In the genomic region with DNA sequence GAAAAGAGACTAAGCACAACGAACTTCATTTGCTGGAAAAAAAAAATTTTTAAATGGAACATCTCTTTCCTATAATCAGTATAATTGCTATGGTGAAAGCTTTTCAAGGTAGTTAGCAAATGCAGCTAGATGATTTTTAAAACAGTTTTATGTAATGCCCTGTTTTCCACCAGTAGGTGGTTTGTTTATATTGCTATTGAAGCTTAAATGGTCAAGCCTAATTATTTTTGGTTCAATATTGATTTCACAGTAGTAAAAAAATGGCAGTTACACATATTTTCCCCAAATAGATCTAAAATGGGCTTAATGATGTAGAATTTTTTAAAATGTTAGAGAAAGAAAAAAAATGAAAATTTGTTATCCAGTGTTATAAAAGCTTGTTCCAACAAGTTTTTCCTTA, we compare ENCODE assay signal across 22 cellular contexts.
DNase-seq lines count a peak whose midpoint lies in the region; TF ChIP-seq lines count a peak whose summit lies in the region.
"Had no signal": no experiment of that assay in that cellular context is flagged by ENCODE, and none has a peak within 500 bp of the region (broad histone marks: within the 10 kb centered on the region; RNA-seq: fewer than 3 reads in every experiment).

No MANE protein-coding gene starts in this region.

- H3K9me3 Mint-ChIP-seq in mesothelial cell of epicardium (no peaks in the 10 kb centered on the region), immature natural killer cell (peaks cover 2 to 18% (median 8%) of the 10 kb centered on the region in 6 donors)
- H3K9me3 Mint-ChIP-seq: activated naive CD4-positive, alpha-beta T cell treated with anti-CD3 and anti-CD28 coated beads for 36 hours had no signal

- no peak overlapping the region for H3K4me3 Mint-ChIP-seq in mesothelial cell of epicardium
- H3K4me3 Mint-ChIP-seq in immature natural killer cell = no peak overlapping the region
- H3K4me3 Mint-ChIP-seq: activated naive CD4-positive, alpha-beta T cell treated with anti-CD3 and anti-CD28 coated beads for 36 hours; activated T-cell treated with anti-CD3 and anti-CD28 coated beads, Interleukin-2, amount 50 U/mL, for 24 hours; CD4-positive, alpha-beta T cell; natural killer cell treated with Interleukin-12 subunit alpha and Interleukin-12 subunit beta and Interleukin-15 and Interleukin-18, amount 100 ng/mL, for 72 hours had no signal

- H3K36me3 Mint-ChIP-seq in mesothelial cell of epicardium (no peaks in the 10 kb centered on the region), immature natural killer cell (no peaks in the 10 kb centered on the region)
- H3K36me3 Mint-ChIP-seq: natural killer cell treated with Interleukin-12 subunit alpha and Interleukin-12 subunit beta and Interleukin-15 and Interleukin-18, amount 100 ng/mL, for 72 hours had no signal

- H2AFZ ChIP-seq in KMS-11 (ENCODE audit: low read depth) = no peak overlapping the region

- DNase-seq in BE2C (no peak), NCI-H748 (lab: John Stamatoyannopoulos, UW; ENCODE audit: unreplicated experiment) (peak; percentile 83), mesothelial cell of epicardium (ENCODE audit: low spot score in 2 of 2, unreplicated experiment in 2 of 2) (no peak), immature natural killer cell (no peak), GM13977 (ENCODE audit: low spot score) (no peak), DMS114 treated with DMSO at 0.1 percent for 48 hours (lab: John Stamatoyannopoulos, UW; ENCODE audit: unreplicated experiment) (no peak)
- DNase-seq: activated CD8-positive, alpha-beta memory T cell treated with anti-CD3 and anti-CD28 coated beads for 24 hours; activated naive CD4-positive, alpha-beta T cell treated with anti-CD3 and anti-CD28 coated beads for 36 hours; activated T-cell treated with anti-CD3 and anti-CD28 coated beads, Interleukin-2, amount 50 U/mL, for 24 hours; amygdala; CD4-positive, alpha-beta T cell; heart left ventricle; MG63; midbrain; NCI-H2029 treated with DMSO at 0.1 percent for 48 hours; NCI-H510A treated with DMSO at 0.1 percent for 48 hours; sigmoid colon; upper lobe of right lung had no signal

- H3K79me2 ChIP-seq in KMS-11 (ENCODE audit: insufficient read depth, low read depth) = no peaks in the 10 kb centered on the region

- TF ChIP-seq CTCF in BE2C (IDR thresholded peaks at IDR 0.05; ENCODE audit: low read depth, low read length) (peak; percentile 5; the same call in 1 of the 2 replicates), KMS-11 (conservative IDR thresholded peaks at IDR 0.05; ENCODE audit: low read depth, low read length) (0 out of 2 replicates have a peak, but pooled peaks have one; percentile 19), mesothelial cell of epicardium (IDR thresholded peaks at IDR 0.05; ENCODE audit: unreplicated experiment) (peak; percentile 30), GM13977 (IDR thresholded peaks at IDR 0.05; ENCODE audit: extremely low read depth, insufficient read depth, missing control alignments) (no peak)

- no peaks in the 10 kb centered on the region for H3K4me1 ChIP-seq in BE2C
- H3K4me1 ChIP-seq in KMS-11 (ENCODE audit: low read depth, poor library complexity, severe bottlenecking) = no peaks in the 10 kb centered on the region
- H3K4me1 ChIP-seq: heart left ventricle, sigmoid colon, upper lobe of right lung had no signal

- no peak overlapping the region for H3K27ac Mint-ChIP-seq in mesothelial cell of epicardium
- H3K27ac Mint-ChIP-seq in immature natural killer cell = no peak overlapping the region
- H3K27ac Mint-ChIP-seq: activated naive CD4-positive, alpha-beta T cell treated with anti-CD3 and anti-CD28 coated beads for 36 hours; activated T-cell treated with anti-CD3 and anti-CD28 coated beads, Interleukin-2, amount 50 U/mL, for 24 hours; CD4-positive, alpha-beta T cell; natural killer cell treated with Interleukin-12 subunit alpha and Interleukin-12 subunit beta and Interleukin-15 and Interleukin-18, amount 100 ng/mL, for 72 hours had no signal

- H3K27me3 ChIP-seq in BE2C = no peaks in the 10 kb centered on the region
- H3K27me3 ChIP-seq in KMS-11 (ENCODE audit: insufficient read depth, low read depth) = no peaks in the 10 kb centered on the region
- H3K27me3 ChIP-seq: cardiac muscle cell, heart left ventricle, MG63, sigmoid colon, upper lobe of right lung had no signal

- no peak overlapping the region for H3K9ac ChIP-seq in KMS-11

- H3K4me1 Mint-ChIP-seq in mesothelial cell of epicardium = no peaks in the 10 kb centered on the region
- no peaks in the 10 kb centered on the region for H3K4me1 Mint-ChIP-seq in immature natural killer cell

- in situ Hi-C loops in GM13977 (cut with MboI; ENCODE audit: low pct_unique_long_range_greater_than_20kb, low sequenced_read_pairs, unreplicated experiment) = no loop called here

- H3K4me2 ChIP-seq in KMS-11 = no peak overlapping the region

- H3K36me3 ChIP-seq in BE2C (no peaks in the 10 kb centered on the region), KMS-11 (ENCODE audit: insufficient read depth) (no peaks in the 10 kb centered on the region)
- H3K36me3 ChIP-seq: cardiac muscle cell, MG63, sigmoid colon, upper lobe of right lung had no signal

- H3K27me3 Mint-ChIP-seq in mesothelial cell of epicardium (ENCODE audit: low read depth) = no peaks in the 10 kb centered on the region
- H3K27me3 Mint-ChIP-seq in immature natural killer cell (ENCODE audit: low read depth in 3 of 3) = peaks cover 0 to 2% (median 0%) of the 10 kb centered on the region in 3 donors
- H3K27me3 Mint-ChIP-seq: activated T-cell treated with anti-CD3 and anti-CD28 coated beads, Interleukin-2, amount 50 U/mL, for 24 hours; CD4-positive, alpha-beta T cell; natural killer cell treated with Interleukin-12 subunit alpha and Interleukin-12 subunit beta and Interleukin-15 and Interleukin-18, amount 100 ng/mL, for 72 hours had no signal

- H3K9me3 ChIP-seq in BE2C = no peaks in the 10 kb centered on the region
- H3K9me3 ChIP-seq: heart left ventricle, MG63, sigmoid colon, upper lobe of right lung had no signal

- no peak overlapping the region for H3K27ac ChIP-seq in KMS-11
- H3K27ac ChIP-seq: cardiac muscle cell, epithelial cell of prostate, heart left ventricle, sigmoid colon, upper lobe of right lung had no signal

- H3K4me3 ChIP-seq in BE2C (ENCODE audit: low read depth, low read length) (no peak overlapping the region), KMS-11 (IDR thresholded peaks at IDR 0.05; ENCODE audit: insufficient read depth, low read depth, low read length) (no peak overlapping the region)
- H3K4me3 ChIP-seq: cardiac muscle cell, heart left ventricle, MG63, sigmoid colon, upper lobe of right lung had no signal

- no peaks in the 10 kb centered on the region for H4K20me1 ChIP-seq in KMS-11 (ENCODE audit: insufficient read depth)
